8 cellular contexts compared by ENCODE assay signal in the genomic region with DNA sequence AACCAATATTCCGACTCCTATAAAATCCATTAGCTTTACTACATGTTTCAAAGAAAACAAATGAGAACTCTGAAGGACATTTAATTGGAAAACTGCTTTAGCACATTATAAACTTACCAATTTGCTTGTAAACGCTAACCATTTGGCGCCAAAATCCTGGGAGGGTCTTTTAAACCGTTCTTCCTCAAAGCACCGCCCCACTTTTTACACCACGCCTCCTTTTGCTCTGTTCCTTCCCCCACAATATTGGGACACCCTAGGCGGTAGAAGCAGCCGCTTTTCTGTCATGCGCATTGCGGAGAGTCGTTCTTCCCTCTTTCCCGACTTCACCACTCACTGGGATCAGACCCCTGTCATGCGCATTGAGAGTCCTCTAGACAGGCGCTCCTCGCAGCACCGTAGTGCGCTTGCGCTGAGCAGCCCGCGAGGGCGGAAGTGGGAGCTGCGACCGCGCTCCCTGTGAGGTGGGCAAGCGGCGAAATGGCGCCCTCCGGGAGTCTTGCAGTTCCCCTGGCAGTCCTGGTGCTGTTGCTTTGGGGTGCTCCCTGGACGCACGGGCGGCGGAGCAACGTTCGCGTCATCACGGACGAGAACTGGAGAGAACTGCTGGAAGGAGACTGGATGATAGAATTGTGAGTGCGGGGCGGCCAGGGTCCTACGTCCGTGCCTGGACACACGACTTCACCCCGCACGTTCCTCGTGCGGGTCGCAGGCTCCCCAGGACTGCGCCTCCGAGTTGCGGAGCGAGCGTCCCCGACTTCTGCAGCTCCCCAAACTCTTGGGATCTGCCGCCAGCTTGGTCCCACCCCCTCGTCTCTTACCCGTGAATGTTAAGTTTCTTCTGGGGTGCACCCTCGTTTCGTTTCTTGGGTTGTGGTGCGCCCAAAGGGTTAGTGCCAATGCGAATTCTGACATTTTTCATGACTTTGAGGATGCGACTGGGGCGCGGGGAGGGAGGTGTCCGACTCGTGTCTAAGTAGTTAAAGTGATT. TPM values are rescaled to one million over a fixed set of nuclear protein-coding genes. Genes with fewer than 3 reads are reported as not detected.
DNase-seq lines count a peak whose midpoint lies in the region; ATAC-seq and TF ChIP-seq lines count a peak whose summit lies in the region.

TSS of gene TMX1 (plus strand) at position 435 of the 991 bp plus-strand sequence. CDS start at position 481, 46 bp downstream.

- BruUV-seq in PC-3 (replicated peaks; lab: Mats Ljungman, UMichigan) = TSS peak; percentile 58

- H3F3A ChIP-seq in PC-3 (ENCODE audit: low read length, unreplicated experiment) = no peaks in the 10 kb centered on the region

- peak within 1 kb of the TSS; percentile 97 for H3K9ac ChIP-seq in PC-3 (ENCODE audit: low read length)

- peak; percentile 89 for DNase-seq in DMS53 treated with DMSO at 0.1 percent for 48 hours (lab: John Stamatoyannopoulos, UW; ENCODE audit: unreplicated experiment)
- DNase-seq in Jurkat, Clone E6-1 (ENCODE audit: low read depth, low spot score) = peak; percentile 99
- DNase-seq in PC-3 = peak; percentile 100
- DNase-seq in activated T-cell treated with anti-CD3 and anti-CD28 coated beads for 48 hours (ENCODE audit: low read depth) = peak; percentile 89
- peak; percentile 96 to 97 for DNase-seq in erythroblast (lab: John Stamatoyannopoulos, UW)
- peak; percentile 97 for DNase-seq in mucosa of gallbladder (ENCODE audit: low spot score)
- DNase-seq in stimulated activated CD8-positive, alpha-beta memory T cell treated with anti-CD3 and anti-CD28 coated beads, Interleukin-4, amount 100 ng/mL, for 4 hours (ENCODE audit: low read depth in 2 of 2, low spot score in 1 of 2) = peak; percentile 71 to 73

- H3K4me1 ChIP-seq in PC-3 (ENCODE audit: insufficient read depth, low read length) = peaks cover 26% of the 10 kb centered on the region

- peak; percentile 85 for ATAC-seq in GM21717 (IDR thresholded peaks at IDR 0.05; ENCODE audit: unreplicated experiment)
- peak; percentile 99 for ATAC-seq in PC-3

- H3K27me3 ChIP-seq in PC-3 (ENCODE audit: low read length) = no peaks in the 10 kb centered on the region

- peak within 1 kb of the TSS; percentile 92 for H3K4me3 ChIP-seq in Jurkat, Clone E6-1 (ENCODE audit: low read length)
- peak within 1 kb of the TSS; percentile 90 for H3K4me3 ChIP-seq in PC-3 (ENCODE audit: low read length)

- peak; percentile 97 for TF ChIP-seq POLR2A in erythroblast (IDR thresholded peaks at IDR 0.05; ENCODE audit: low read length)

- CTCF ChIA-PET in PC-3 (lab: Charles Lee) = interaction anchor here (0.9 kb wide), 1 partner anchor 83 kb away, joined by 3 read pairs; no protein-coding TSS in a partner anchor

- H3K27ac ChIP-seq in PC-3 (ENCODE audit: low read length) = peak within 1 kb of the TSS; percentile 7; the same call in 1 of the 2 replicates

- H3K79me2 ChIP-seq in PC-3 (ENCODE audit: low read length) = peaks cover 54% of the 10 kb centered on the region

- H4K20me1 ChIP-seq in PC-3 (ENCODE audit: low read length) = peaks cover 35% of the 10 kb centered on the region

- H3K4me2 ChIP-seq in PC-3 (ENCODE audit: low read length) = peak within 1 kb of the TSS; percentile 89

- POLR2A ChIA-PET in PC-3 (lab: Charles Lee; ENCODE audit: unreplicated experiment) = interaction anchor here (0.6 to 0.7 kb wide), 2 partner anchors 199 to 589 kb away, joined by 3 to 8 read pairs; no protein-coding TSS in a partner anchor

- no peaks in the 10 kb centered on the region for H3K9me3 ChIP-seq in PC-3 (ENCODE audit: low read length)

- TF ChIP-seq CTCF in PC-3 (conservative IDR thresholded peaks at IDR 0.05; ENCODE audit: low read depth, low read length) = 0 out of 2 replicates have a peak, but pooled peaks have one; percentile 18

- intact Hi-C loops in PC-3 (cut with micrococcal nuclease) = no loop called here

- no peaks in the 10 kb centered on the region for H3K9me2 ChIP-seq in PC-3 (replicated peaks; ENCODE audit: low read length)

- peaks cover 11% of the 10 kb centered on the region for H3K36me3 ChIP-seq in PC-3 (ENCODE audit: low read depth, low read length)

- H2AFZ ChIP-seq in PC-3 (ENCODE audit: low read length) = peak within 1 kb of the TSS; percentile 97

RNA-seq across cellular contexts. Expression of gene TMX1, which starts in this region (rescaled TPM):
- polyA plus RNA-seq in Jurkat, Clone E6-1 (2012; ENCODE audit: insufficient read depth, insufficient read length) = 48.1 TPM
- total RNA-seq in PC-3 (2014; rRNA removed) (56.6 and 61.7 TPM in 2 replicates), mucosa of gallbladder (31.7 TPM)

Comparison
In these comparisons a context has a peak if more than half of its experiments do, and no peak if none do; other contexts are left out.
1. Peak in every context shown above with its lines: DNase-seq, ATAC-seq, H3K4me3 ChIP-seq and H3K27ac ChIP-seq.